18 cellular contexts compared by ENCODE assay signal in genomic region chr4:150725957-150726523, GRCh38.
DNase-seq lines count a peak whose midpoint lies in the region; ATAC-seq, FAIRE-seq and TF ChIP-seq lines count a peak whose summit lies in the region.
"Had no signal": no experiment of that assay in that cellular context is flagged by ENCODE, and none has a peak within 500 bp of the region (broad histone marks: within the 10 kb centered on the region; RNA-seq: fewer than 3 reads in every experiment).

No MANE protein-coding gene starts in this region.

- H3K4me1 Mint-ChIP-seq in endothelial cell (ENCODE audit: unreplicated experiment), result no peaks in the 10 kb centered on the region

- FAIRE-seq in GM18507 (lab: Jason Lieb, UNC), result peak; percentile 42
- FAIRE-seq: GM12891, H54 had no signal

- H3K27me3 Mint-ChIP-seq in endothelial cell (ENCODE audit: unreplicated experiment), result no peaks in the 10 kb centered on the region
- H3K27me3 Mint-ChIP-seq: CD4-positive, alpha-beta memory T cell had no signal

- H3K27ac Mint-ChIP-seq in endothelial cell (ENCODE audit: unreplicated experiment), result no peak overlapping the region
- H3K27ac Mint-ChIP-seq: CD4-positive, alpha-beta memory T cell; HFFc6 had no signal

- H3K9me3 Mint-ChIP-seq in endothelial cell (ENCODE audit: unreplicated experiment), result no peaks in the 10 kb centered on the region

- no peaks in the 10 kb centered on the region for H3K9me3 ChIP-seq in HEK293 (ENCODE audit: control insufficient read depth, insufficient read depth, low read depth, low read length)
- H3K9me3 ChIP-seq in HAP-1, result no peaks in the 10 kb centered on the region

- peak overlapping the region; percentile 10 for H3K4me3 Mint-ChIP-seq in endothelial cell (ENCODE audit: unreplicated experiment)
- H3K4me3 Mint-ChIP-seq: CD4-positive, alpha-beta memory T cell; HFFc6 had no signal

- CTCF ChIA-PET in HEK293 (lab: Yijun Ruan, JAX), result no interaction called here

- H3K27me3 ChIP-seq in HAP-1 (ENCODE audit: low read depth), result no peaks in the 10 kb centered on the region

- ATAC-seq in GM18870 (IDR thresholded peaks at IDR 0.05; ENCODE audit: unreplicated experiment), result no peak
- ATAC-seq: HCT116 had no signal

- in situ Hi-C loops in HAP-1 (cut with MboI; ENCODE audit: low sequenced_read_pairs), result no loop called here

- H3K4me3 ChIP-seq in HEK293 (ENCODE audit: low read depth, low read length) (no peak overlapping the region), HAP-1 (no peak overlapping the region)

- H3K36me3 Mint-ChIP-seq in endothelial cell (ENCODE audit: low read depth, unreplicated experiment), result peaks cover 11% of the 10 kb centered on the region

- no peak overlapping the region for H3K27ac ChIP-seq in HEK293 (ENCODE audit: extremely low read depth, low read depth, low read length)

- peaks cover 0 to 3% of the 10 kb centered on the region in 2 experiments; a peak in 1 of 3 replicates for H3K36me3 ChIP-seq in HEK293 (ENCODE audit: control insufficient read depth in 2 of 2, insufficient read depth in 1 of 2, low read length in 2 of 2)
- peaks cover 2% of the 10 kb centered on the region for H3K36me3 ChIP-seq in HAP-1 (replicated peaks)

- TF ChIP-seq CTCF in HEK293 (tag by site-specific recombination; IDR thresholded peaks at IDR 0.05) (no peak), endothelial cell (IDR thresholded peaks at IDR 0.05; ENCODE audit: unreplicated experiment) (no peak)

- POLR2A ChIA-PET in HEK293 (lab: Yijun Ruan, JAX), result no interaction called here

- H3K4me1 ChIP-seq in HEK293 (ENCODE audit: control insufficient read depth, insufficient read depth, low read length) (no peaks in the 10 kb centered on the region), HAP-1 (no peaks in the 10 kb centered on the region)

- DNase-seq in GM18507 (ENCODE audit: extremely low spot score, insufficient read length, low read depth), result no peak
- DNase-seq in endothelial cell (ENCODE audit: low spot score), result no peak
- DNase-seq in HAP-1 (ENCODE audit: low spot score in 2 of 2), result no peak
- no peak for DNase-seq in dermis blood vessel endothelial cell
- DNase-seq: C1 segment of cervical spinal cord; Calu3; CD4-positive, alpha-beta memory T cell; COR-L47; DMS53; DMS79 treated with DMSO at 0.1 percent for 48 hours; GF-D8; GOT3; HFFc6 had no signal

TF ChIP-seq in HEK293, 187 proteins besides CTCF, POLR2A, EP300 and RAD21:
- TF ChIP-seq ZNF747 (tag by site-specific recombination; IDR thresholded peaks at IDR 0.05) (no peak), SETDB1 (IDR thresholded peaks at IDR 0.05; ENCODE audit: insufficient read length, low read length) (peak; percentile 52)
